ENCODE assay signal across 8 cellular contexts in genomic region chr4:148444296-148445070, GRCh38. TPM values are rescaled to one million over a fixed set of nuclear protein-coding genes. Genes with fewer than 3 reads are reported as not detected.
DNase-seq lines count a peak whose midpoint lies in the region; ATAC-seq and TF ChIP-seq lines count a peak whose summit lies in the region.

No MANE protein-coding gene starts in this region.

- peak; percentile 7 for ATAC-seq in activated T-cell treated with anti-CD3 and anti-CD28 coated beads, Interleukin-2, amount 50 U/mL, for 4 hours

- TF ChIP-seq EP300 in neural cell (conservative IDR thresholded peaks at IDR 0.05; ENCODE audit: poor library complexity, severe bottlenecking), result no peak

- peak overlapping the region; percentile 27 for H3K9ac ChIP-seq in neural cell (ENCODE audit: low read length)

- H3K27me3 Mint-ChIP-seq in activated T-cell treated with anti-CD3 and anti-CD28 coated beads, Interleukin-2, amount 50 U/mL, for 4 hours (ENCODE audit: low read depth), result peaks cover 6% of the 10 kb centered on the region

- H3K27ac ChIP-seq in neural cell (ENCODE audit: low read length) (no peak overlapping the region), substantia nigra (ENCODE audit: low read depth, low read length, poor library complexity, severe bottlenecking) (peak overlapping the region; percentile 49)

- no peaks in the 10 kb centered on the region for H3K79me2 ChIP-seq in neural cell (replicated peaks; ENCODE audit: insufficient read depth, low read length)

- no peaks in the 10 kb centered on the region for H3K9me2 ChIP-seq in neural cell (ENCODE audit: insufficient read depth, low read length)

- H3F3A ChIP-seq in neural cell (ENCODE audit: insufficient read depth, low read length, poor library complexity, severe bottlenecking), result no peaks in the 10 kb centered on the region

- peaks cover 45% of the 10 kb centered on the region for H3K4me1 Mint-ChIP-seq in activated T-cell treated with anti-CD3 and anti-CD28 coated beads, Interleukin-2, amount 50 U/mL, for 4 hours (ENCODE audit: low read depth)

- no peaks in the 10 kb centered on the region for H3K9me3 ChIP-seq in neural cell (ENCODE audit: low read length)

- peak; percentile 19 for DNase-seq in AG20443 (ENCODE audit: low spot score)
- peak; percentile 22 for DNase-seq in HuH-7.5 (ENCODE audit: low spot score)
- peak; percentile 36 for DNase-seq in activated T-cell treated with anti-CD3 and anti-CD28 coated beads, Interleukin-2, amount 50 U/mL, for 4 hours
- no peak for DNase-seq in fibroblast of pulmonary artery (ENCODE audit: low read depth)
- peak in 35 of 49 donors; percentile 7 to 80 (median 46) for DNase-seq in substantia nigra (lab: John Stamatoyannopoulos, UW)
- no peak for DNase-seq in NCI-H510A treated with DMSO at 0.1 percent for 48 hours (lab: John Stamatoyannopoulos, UW)
- DNase-seq in AML-193 (lab: John Stamatoyannopoulos, UW), result no peak

- peak overlapping the region; percentile 94 for H3K4me2 ChIP-seq in neural cell (ENCODE audit: low read length)

- no peaks in the 10 kb centered on the region for H3K36me3 Mint-ChIP-seq in activated T-cell treated with anti-CD3 and anti-CD28 coated beads, Interleukin-2, amount 50 U/mL, for 4 hours (ENCODE audit: insufficient read depth)

- peaks cover 87% of the 10 kb centered on the region for H3K27me3 ChIP-seq in neural cell (ENCODE audit: insufficient read depth, low read depth, low read length)

- H2AFZ ChIP-seq in neural cell (ENCODE audit: low read depth, low read length), result no peak overlapping the region

- TF ChIP-seq CTCF in fibroblast of pulmonary artery (IDR thresholded peaks at IDR 0.05; ENCODE audit: low read length, missing control alignments) (no peak), neural cell (IDR thresholded peaks at IDR 0.05; ENCODE audit: poor library complexity, severe bottlenecking) (peak; percentile 40)

- peak overlapping the region; percentile 99 for H3K4me3 Mint-ChIP-seq in activated T-cell treated with anti-CD3 and anti-CD28 coated beads, Interleukin-2, amount 50 U/mL, for 4 hours

- peak; percentile 24 for TF ChIP-seq RAD21 in neural cell (conservative IDR thresholded peaks at IDR 0.05)

- H3K9me3 Mint-ChIP-seq in activated T-cell treated with anti-CD3 and anti-CD28 coated beads, Interleukin-2, amount 50 U/mL, for 4 hours, result no peaks in the 10 kb centered on the region

- H4K20me1 ChIP-seq in neural cell (ENCODE audit: insufficient read depth), result no peaks in the 10 kb centered on the region

- no peaks in the 10 kb centered on the region for H3K36me3 ChIP-seq in neural cell (ENCODE audit: insufficient read depth, low read length)

- H3K4me3 ChIP-seq in fibroblast of pulmonary artery (replicated peaks; ENCODE audit: low read depth, low read length) (peak overlapping the region; percentile 47), neural cell (ENCODE audit: low read length) (peak overlapping the region; percentile 94)

TF ChIP-seq in neural cell, 6 proteins besides CTCF, POLR2A, EP300 and RAD21:
- TF ChIP-seq EZH2 (IDR thresholded peaks at IDR 0.05; ENCODE audit: borderline replicate concordance, insufficient read depth, low read length, poor library complexity, severe bottlenecking) (peak; percentile 94), SMC3 (conservative IDR thresholded peaks at IDR 0.05; ENCODE audit: poor library complexity) (no peak)
TF ChIP-seq in neural cell: peak in this region for 1.

RNA-seq across cellular contexts. Expression of gene NR3C2, which starts 2.3 kb away (rescaled TPM):
- total RNA-seq in activated T-cell treated with anti-CD3 and anti-CD28 coated beads, Interleukin-2, amount 50 U/mL, for 4 hours, result 1 to 10 TPM; 1.3 to 2.0 (median 1.7) TPM
- polyA plus RNA-seq in neural cell, result 0.06 and 0.12 TPM in 2 replicates
- polyA minus RNA-seq in neural cell, result 0.58 and 1.5 TPM in 2 replicates

Comparison
In these comparisons a context has a peak if more than half of its experiments do, and no peak if none do; other contexts are left out.
1. DNase-seq: peak in AG20443 (single experiment), HuH-7.5 (single experiment), activated T-cell treated with anti-CD3 and anti-CD28 coated beads, Interleukin-2, amount 50 U/mL, for 4 hours (single experiment) and substantia nigra (35 of 49); none in fibroblast of pulmonary artery (single experiment), NCI-H510A treated with DMSO at 0.1 percent for 48 hours (single experiment) and AML-193 (0 of 2).